Comparison of ENCODE assay signal across 9 cellular contexts in the genomic region with DNA sequence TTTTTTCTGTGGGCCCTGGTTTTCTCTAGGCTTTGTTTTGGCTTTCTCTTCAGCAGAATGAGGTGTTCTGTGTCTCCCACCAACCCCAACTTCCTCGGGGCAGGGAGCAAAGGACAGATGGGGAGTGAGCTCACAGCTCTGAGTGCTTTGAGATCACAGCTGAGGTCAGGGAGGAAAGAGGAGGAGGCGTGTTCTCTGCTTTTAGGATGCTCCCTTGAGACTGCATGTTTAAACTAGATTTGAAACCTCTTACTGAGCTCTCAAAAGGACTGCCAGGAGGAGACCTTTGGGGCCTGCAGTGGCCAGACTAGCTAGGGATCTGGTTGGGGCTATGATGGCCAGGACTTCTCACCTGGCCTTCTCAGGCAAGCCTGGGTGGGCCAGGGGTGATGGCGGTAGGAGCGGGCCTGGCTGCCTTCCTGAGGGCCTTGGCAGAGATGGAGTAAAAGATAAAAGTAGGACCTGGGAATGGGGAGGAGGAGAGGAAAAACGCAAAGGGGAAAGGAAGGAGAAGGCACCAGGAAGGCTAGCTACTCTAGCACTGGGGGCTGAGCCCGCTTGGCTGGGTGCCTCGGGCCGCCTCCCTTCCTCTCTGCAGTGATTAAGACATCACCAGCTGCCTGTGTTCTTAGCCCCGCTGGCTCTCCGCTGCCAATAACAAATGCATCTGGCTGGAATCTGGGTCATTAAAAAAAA.
DNase-seq lines count a peak whose midpoint lies in the region; ATAC-seq and TF ChIP-seq lines count a peak whose summit lies in the region.
"Had no signal": no experiment of that assay in that cellular context is flagged by ENCODE, and none has a peak within 500 bp of the region (broad histone marks: within the 10 kb centered on the region; RNA-seq: fewer than 3 reads in every experiment).

No MANE protein-coding gene starts in this region.

- H3K9me3 Mint-ChIP-seq in activated T-cell treated with anti-CD3 and anti-CD28 coated beads, Interleukin-2, amount 50 U/mL, for 4 hours = no peaks in the 10 kb centered on the region
- H3K9me3 Mint-ChIP-seq: IgD-negative memory B cell had no signal

- intact Hi-C loops in lower leg skin (cut with DNase I; ENCODE audit: low total_unique reads) = no loop called here

- peaks cover 2% of the 10 kb centered on the region for H3K27me3 Mint-ChIP-seq in activated T-cell treated with anti-CD3 and anti-CD28 coated beads, Interleukin-2, amount 50 U/mL, for 4 hours (ENCODE audit: low read depth)

- no peaks in the 10 kb centered on the region for H3K4me1 Mint-ChIP-seq in activated T-cell treated with anti-CD3 and anti-CD28 coated beads, Interleukin-2, amount 50 U/mL, for 4 hours (ENCODE audit: low read depth)

- no peaks in the 10 kb centered on the region for H3K36me3 Mint-ChIP-seq in activated T-cell treated with anti-CD3 and anti-CD28 coated beads, Interleukin-2, amount 50 U/mL, for 4 hours (ENCODE audit: insufficient read depth)

- no peak for TF ChIP-seq POLR2A in lower leg skin (IDR thresholded peaks at IDR 0.05)

- H3K4me3 Mint-ChIP-seq in activated T-cell treated with anti-CD3 and anti-CD28 coated beads, Interleukin-2, amount 50 U/mL, for 4 hours = no peak overlapping the region

- DNase-seq in 8988T (peak; percentile 46), NCI-H1436 (lab: John Stamatoyannopoulos, UW) (peak; percentile 81), astrocyte of the spinal cord (ENCODE audit: low read depth, low spot score) (peak; percentile 77), lower leg skin (ENCODE audit: low spot score in 2 of 2) (peak; percentile 83 to 96), medulla oblongata (ENCODE audit: extremely low spot score) (no peak)
- no peak for DNase-seq in activated T-cell treated with anti-CD3 and anti-CD28 coated beads, Interleukin-2, amount 50 U/mL, for 4 hours

- ATAC-seq in HG03521 (IDR thresholded peaks at IDR 0.05; ENCODE audit: unreplicated experiment) (no peak), HG03354 (IDR thresholded peaks at IDR 0.05; ENCODE audit: poor library complexity, severe bottlenecking, unreplicated experiment) (no peak)
- no peak for ATAC-seq in activated T-cell treated with anti-CD3 and anti-CD28 coated beads, Interleukin-2, amount 50 U/mL, for 4 hours

- in situ Hi-C loops in astrocyte of the spinal cord (cut with HindIII; ENCODE audit: low sequenced_read_pairs) = no loop called here

- H3K4me3 ChIP-seq in astrocyte of the spinal cord (ENCODE audit: low read depth, low read length) (no peak overlapping the region), lower leg skin (ENCODE audit: low read depth, poor library complexity, severe bottlenecking) (no peak overlapping the region)

- TF ChIP-seq CTCF in astrocyte of the spinal cord (IDR thresholded peaks at IDR 0.05; ENCODE audit: low read depth, low read length) (no peak), lower leg skin (IDR thresholded peaks at IDR 0.05) (no peak)

- WGBS in lower leg skin, 2 donors = 13 to 26% methylated on average over 10 of the region's 10 CpGs

Comparison
In these comparisons a context has a peak if more than half of its experiments do, and no peak if none do; other contexts are left out.
1. DNase-seq: peak in 8988T (single experiment), NCI-H1436 (single experiment), astrocyte of the spinal cord (single experiment) and lower leg skin (2 of 2); none in medulla oblongata (single experiment) and activated T-cell treated with anti-CD3 and anti-CD28 coated beads, Interleukin-2, amount 50 U/mL, for 4 hours (single experiment).